1 cellular context compared by ENCODE assay signal in the genomic region with DNA sequence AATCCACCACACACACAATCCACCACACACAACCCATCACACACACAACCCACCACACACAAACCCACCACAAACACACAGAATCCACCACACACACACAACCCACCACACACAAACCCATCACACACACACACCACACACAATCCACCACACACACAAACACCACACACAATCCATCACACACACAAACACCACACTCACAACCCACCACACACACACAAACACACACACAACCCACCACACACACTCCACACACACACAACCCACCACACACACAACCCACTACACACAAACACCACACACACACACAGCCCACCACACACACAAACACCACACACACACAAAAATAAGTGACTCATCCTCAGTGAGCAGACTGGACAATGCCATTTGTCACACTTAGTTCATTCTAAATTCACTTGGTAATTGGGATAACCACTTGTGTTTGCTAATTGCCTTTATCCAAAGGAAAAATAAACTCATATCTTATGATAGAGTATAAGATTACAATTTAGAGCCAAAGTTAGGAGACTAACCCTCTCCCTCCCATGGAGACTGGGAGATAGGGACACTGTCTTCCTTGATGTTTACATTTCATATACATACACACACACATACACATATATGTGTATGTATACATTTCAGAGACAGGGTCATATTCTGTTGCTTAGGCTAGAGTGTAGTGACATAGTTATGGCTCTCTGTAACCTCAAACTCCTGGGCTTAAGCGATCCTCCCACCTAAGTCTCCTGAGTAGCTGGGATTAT.
A peak's percentile ranks its signal among the peaks of the same experiment; 100 is the strongest.
TF ChIP-seq lines count a peak whose summit lies in the region.

No MANE protein-coding gene starts in this region.

TF ChIP-seq in GM12878, 131 proteins besides CTCF, POLR2A, EP300 and RAD21:
- TF ChIP-seq ATF7 (IDR thresholded peaks at IDR 0.05; ENCODE audit: low read depth), result no peak
- no peak for TF ChIP-seq E2F8 (IDR thresholded peaks at IDR 0.05; ENCODE audit: low read depth, partially characterized antibody)
- no peak for TF ChIP-seq ASH2L (IDR thresholded peaks at IDR 0.05; ENCODE audit: borderline replicate concordance, low read depth)
- TF ChIP-seq IKZF2 (IDR thresholded peaks at IDR 0.05), result no peak
- no peak for TF ChIP-seq TCF12 (IDR thresholded peaks at IDR 0.05; ENCODE audit: low read depth, low read length)
- TF ChIP-seq TCF7 (IDR thresholded peaks at IDR 0.05; ENCODE audit: borderline replicate concordance), result no peak
- no peak for TF ChIP-seq BRCA1 (IDR thresholded peaks at IDR 0.05; ENCODE audit: low read depth, low read length)
- no peak for TF ChIP-seq CBX3 (IDR thresholded peaks at IDR 0.05; ENCODE audit: borderline replicate concordance, low read depth)
- no peak for TF ChIP-seq DPF2 (IDR thresholded peaks at IDR 0.05)
- TF ChIP-seq NBN (IDR thresholded peaks at IDR 0.05), result 0 out of 2 replicates have a peak, but pooled peaks have one; percentile 34
- TF ChIP-seq HDGF (IDR thresholded peaks at IDR 0.05), result peak; percentile 25; the same call in 1 of the 2 replicates
- no peak for TF ChIP-seq CEBPB (IDR thresholded peaks at IDR 0.05; ENCODE audit: borderline replicate concordance in 1 of 2, low read depth in 2 of 2, low read length in 2 of 2)
- TF ChIP-seq TAF1 (IDR thresholded peaks at IDR 0.05; ENCODE audit: borderline replicate concordance, low read depth, low read length), result no peak
- no peak for TF ChIP-seq ZSCAN29 (IDR thresholded peaks at IDR 0.05)
- no peak for TF ChIP-seq PML (IDR thresholded peaks at IDR 0.05; ENCODE audit: low read length)
- no peak for TF ChIP-seq MEF2B (IDR thresholded peaks at IDR 0.05; ENCODE audit: partially characterized antibody, poor library complexity, severe bottlenecking)
- TF ChIP-seq SMAD5 (IDR thresholded peaks at IDR 0.05; ENCODE audit: low read depth), result no peak
- TF ChIP-seq NR2C2 (IDR thresholded peaks at IDR 0.05; ENCODE audit: borderline replicate concordance, control insufficient read depth, insufficient read length, low read depth), result peak; percentile 12
- no peak for TF ChIP-seq SMC3 (IDR thresholded peaks at IDR 0.05; ENCODE audit: borderline replicate concordance, low read length)
- TF ChIP-seq ZBED1 (IDR thresholded peaks at IDR 0.05; ENCODE audit: borderline replicate concordance), result no peak
- no peak for TF ChIP-seq PRDM15 (CRISPR knock-in tag; IDR thresholded peaks at IDR 0.05)
